Comparison of ENCODE assay signal across 8 cellular contexts in genomic region chr3:179604336-179605078, GRCh38. TPM values are rescaled to one million over a fixed set of nuclear protein-coding genes. Genes with fewer than 3 reads are reported as not detected.
DNase-seq lines count a peak whose midpoint lies in the region; ATAC-seq and TF ChIP-seq lines count a peak whose summit lies in the region.

Gene MRPL47, minus strand, starts transcription at chr3:179604638. Its CDS starts 14 bp downstream, at chr3:179604624.
Gene NDUFB5, plus strand, starts transcription at chr3:179604794. Its CDS starts 22 bp downstream, at chr3:179604816.

- under 1% methylated on average over 45 of the region's 45 CpGs for WGBS in right cardiac atrium

- peaks cover 29% of the 10 kb centered on the region for H3K4me1 Mint-ChIP-seq in T-helper 2 cell treated with Interferon-gamma antibody and Interleukin-4, amounts not matched to agents 5 μg/mL and 100 μg/mL, for 36 hours (ENCODE audit: low read depth)

- peaks cover 30% of the 10 kb centered on the region for H3K36me3 Mint-ChIP-seq in T-helper 2 cell treated with Interferon-gamma antibody and Interleukin-4, amounts not matched to agents 5 μg/mL and 100 μg/mL, for 36 hours (ENCODE audit: low read depth)

- H3K4me3 ChIP-seq in ascending aorta (peak within 1 kb of the TSS; percentile 78 to 84), right cardiac atrium (ENCODE audit: low read length) (peak within 1 kb of the TSS; percentile 99), uterus (peak within 1 kb of the TSS; percentile 80 to 94)

- H3K9me3 Mint-ChIP-seq in T-helper 2 cell treated with Interferon-gamma antibody and Interleukin-4, amounts not matched to agents 5 μg/mL and 100 μg/mL, for 36 hours = no peaks in the 10 kb centered on the region

- H3K9me3 ChIP-seq in ascending aorta = no peaks in the 10 kb centered on the region
- H3K9me3 ChIP-seq in right cardiac atrium (ENCODE audit: control insufficient read depth, low read length) = no peaks in the 10 kb centered on the region
- H3K9me3 ChIP-seq in uterus = no peaks in the 10 kb centered on the region

- H3K27me3 Mint-ChIP-seq in T-helper 2 cell treated with Interferon-gamma antibody and Interleukin-4, amounts not matched to agents 5 μg/mL and 100 μg/mL, for 36 hours (ENCODE audit: low read depth) = no peaks in the 10 kb centered on the region

- peak; percentile 30 to 64 for TF ChIP-seq POLR2A in uterus (IDR thresholded peaks at IDR 0.05)

- H3K4me1 ChIP-seq in ascending aorta (peaks cover 7 to 10% of the 10 kb centered on the region in 2 donors), right cardiac atrium (ENCODE audit: control insufficient read depth, insufficient read depth, low read length) (no peaks in the 10 kb centered on the region), uterus (peaks cover 0 to 12% of the 10 kb centered on the region in 2 donors)

- H3K27ac Mint-ChIP-seq in T-helper 2 cell treated with Interferon-gamma antibody and Interleukin-4, amounts not matched to agents 5 μg/mL and 100 μg/mL, for 36 hours = peak within 1 kb of the TSS; percentile 98

- H3K27ac ChIP-seq in ascending aorta (peak within 1 kb of the TSS; percentile 79 to 87), right cardiac atrium (ENCODE audit: low read length) (peak within 1 kb of the TSS; percentile 99), uterus (peak within 1 kb of the TSS; percentile 82 to 93)

- TF ChIP-seq CTCF in ascending aorta (IDR thresholded peaks at IDR 0.05) (no peak), uterus (IDR thresholded peaks at IDR 0.05) (no peak)

- H3K27me3 ChIP-seq in ascending aorta (no peaks in the 10 kb centered on the region), right cardiac atrium (ENCODE audit: control insufficient read depth, insufficient read depth) (no peaks in the 10 kb centered on the region), uterus (no peaks in the 10 kb centered on the region)

- intact Hi-C loops in ascending aorta (cut with DNase I) = loop anchor here (1.0 to 2.0 kb wide), 5 partner anchors 42 to 456 kb away; partner anchors contain the start of genes ACTL6A, GNB4, MFN1 and PIK3CA
- intact Hi-C loops in right cardiac atrium (cut with DNase I) = no loop called here
- intact Hi-C loops in uterus (cut with DNase I; ENCODE audit: low total_unique reads) = no loop called here

- H3K36me3 ChIP-seq in ascending aorta (peaks cover 21 to 22% of the 10 kb centered on the region in 2 donors), uterus (no peaks in the 10 kb centered on the region)

- peak within 1 kb of the TSS; percentile 98 for H3K4me3 Mint-ChIP-seq in T-helper 2 cell treated with Interferon-gamma antibody and Interleukin-4, amounts not matched to agents 5 μg/mL and 100 μg/mL, for 36 hours

- DNase-seq in NCI-H1930 (lab: John Stamatoyannopoulos, UW) = peak; percentile 91 to 93
- DNase-seq in T-helper 2 cell treated with Interferon-gamma antibody and Interleukin-4, amounts not matched to agents 5 μg/mL and 100 μg/mL, for 36 hours (ENCODE audit: low spot score) = peak; percentile 92
- peak; percentile 79 to 97 for DNase-seq in ascending aorta (ENCODE audit: low spot score in 2 of 2)
- peak; percentile 94 to 98 (median 97) for DNase-seq in right cardiac atrium
- DNase-seq in pulmonary artery endothelial cell (ENCODE audit: low read depth, low spot score) = peak; percentile 95
- DNase-seq in uterus = peak; percentile 95

- ATAC-seq in GM18502 (IDR thresholded peaks at IDR 0.05; ENCODE audit: poor library complexity, unreplicated experiment) (peak; percentile 94), HG02970 (IDR thresholded peaks at IDR 0.05; ENCODE audit: low FRiP score, unreplicated experiment) (peak; percentile 99), right cardiac atrium (peak; percentile 100)

RNA-seq across cellular contexts. Expression of gene MRPL47, which starts in this region (rescaled TPM):
- 41.1 TPM for total RNA-seq in ascending aorta
- total RNA-seq in right cardiac atrium = 10 to 100 TPM; 33.0 to 48.2 (median 38.3) TPM
- 76.3 TPM for polyA plus RNA-seq in right cardiac atrium
- total RNA-seq in pulmonary artery endothelial cell = 31.5 and 37.2 TPM in 2 replicates
- total RNA-seq in uterus = 10 to 100 TPM; 15.6 to 34.8 (median 31.5) TPM

RNA-seq across cellular contexts. Expression of gene NDUFB5, which starts in this region (rescaled TPM):
- total RNA-seq in ascending aorta (22.4 TPM), right cardiac atrium (100 to 1,000 TPM; 224 to 284 (median 270) TPM), pulmonary artery endothelial cell (82.3 and 92.4 TPM in 2 replicates), uterus (100 to 1,000 TPM in 1 of 4 donors, 10 to 100 TPM in 3; 23.1 to 107 (median 60.3) TPM)
- polyA plus RNA-seq in right cardiac atrium = 262 TPM

Comparison
In these comparisons a context has a peak if more than half of its experiments do, and no peak if none do; other contexts are left out.
1. Peak in every context shown above with its lines: DNase-seq, ATAC-seq, H3K4me3 ChIP-seq and H3K27ac ChIP-seq.